ENCODE assay signal across 12 cellular contexts in genomic region chr6:94751641-94752329, GRCh38.
DNase-seq lines count a peak whose midpoint lies in the region; ATAC-seq and TF ChIP-seq lines count a peak whose summit lies in the region.
"Had no signal": no experiment of that assay in that cellular context is flagged by ENCODE, and none has a peak within 500 bp of the region (broad histone marks: within the 10 kb centered on the region; RNA-seq: fewer than 3 reads in every experiment).

No MANE protein-coding gene starts in this region.

- no peaks in the 10 kb centered on the region for H3K36me3 ChIP-seq in OCI-LY7 (ENCODE audit: insufficient read depth, low read length)
- H3K36me3 ChIP-seq: heart right ventricle had no signal

- no peak overlapping the region for H3K4me3 ChIP-seq in OCI-LY7 (ENCODE audit: low read depth, low read length, poor library complexity, severe bottlenecking)
- H3K4me3 ChIP-seq: heart right ventricle had no signal

- H3K4me2 ChIP-seq in OCI-LY7 (ENCODE audit: low read length) = no peak overlapping the region

- no peaks in the 10 kb centered on the region for H3K79me2 ChIP-seq in OCI-LY7 (ENCODE audit: insufficient read depth, low read depth, low read length)

- H3K27ac ChIP-seq in OCI-LY7 (ENCODE audit: low read depth, low read length, poor library complexity, severe bottlenecking) = no peak overlapping the region
- H3K27ac ChIP-seq: heart right ventricle had no signal

- BruUV-seq in OCI-LY7 (replicated peaks; lab: Mats Ljungman, UMichigan) = no TSS peak

- intact Hi-C loops in Right ventricle myocardium superior (cut with DNase I) = no loop called here
- intact Hi-C loops in OCI-LY7 (cut with micrococcal nuclease; ENCODE audit: unreplicated experiment) = no loop called here

- H4K20me1 ChIP-seq in OCI-LY7 (ENCODE audit: insufficient read depth, low read length) = no peaks in the 10 kb centered on the region

- CTCF ChIA-PET in OCI-LY7 (lab: Charles Lee; ENCODE audit: unreplicated experiment) = no interaction called here

- POLR2A ChIA-PET in OCI-LY7 (lab: Charles Lee) = no interaction called here

- ATAC-seq in GM18498 (IDR thresholded peaks at IDR 0.05; ENCODE audit: unreplicated experiment) (peak; percentile 87), GM21528 (IDR thresholded peaks at IDR 0.05; ENCODE audit: low FRiP score, unreplicated experiment) (peak; percentile 75), HG03175 (IDR thresholded peaks at IDR 0.05; ENCODE audit: unreplicated experiment) (peak; percentile 94), Right ventricle myocardium superior (ENCODE audit: poor library complexity) (no peak)
- ATAC-seq: CD8-positive, alpha-beta T cell; heart right ventricle had no signal

- DNase-seq in SKM-1 treated with dmso at 0.1 percent for 144 hours (lab: John Stamatoyannopoulos, UW; ENCODE audit: unreplicated experiment) (peak; percentile 69), kidney glomerular epithelial cell (lab: John Stamatoyannopoulos, UW) (no peak), Right ventricle myocardium superior (no peak), OCI-LY7 (ENCODE audit: low spot score) (no peak)
- DNase-seq in stimulated activated CD4-positive, alpha-beta T cell treated with anti-CD3 and anti-CD28 coated beads, Interleukin-4, amount 100 ng/mL, for 24 hours = no peak
- DNase-seq: activated CD4-positive, alpha-beta T cell treated with anti-CD3 and anti-CD28 coated beads for 1 hour; CD8-positive, alpha-beta T cell; heart right ventricle; NCI-H524 treated with DMSO at 0.1 percent for 48 hours had no signal

- no peaks in the 10 kb centered on the region for H3K9me2 ChIP-seq in OCI-LY7 (ENCODE audit: insufficient read depth, low read length)

- no peak for TF ChIP-seq CTCF in OCI-LY7 (conservative IDR thresholded peaks at IDR 0.05; ENCODE audit: low read length)

- H3K9me3 ChIP-seq in OCI-LY7 (ENCODE audit: low read length) = no peaks in the 10 kb centered on the region

- no peak overlapping the region for H2AFZ ChIP-seq in OCI-LY7 (ENCODE audit: low read length)

- H3K4me1 ChIP-seq in OCI-LY7 (ENCODE audit: insufficient read depth, low read length, poor library complexity, severe bottlenecking) = no peaks in the 10 kb centered on the region
- H3K4me1 ChIP-seq: heart right ventricle had no signal
